In the genomic region with DNA sequence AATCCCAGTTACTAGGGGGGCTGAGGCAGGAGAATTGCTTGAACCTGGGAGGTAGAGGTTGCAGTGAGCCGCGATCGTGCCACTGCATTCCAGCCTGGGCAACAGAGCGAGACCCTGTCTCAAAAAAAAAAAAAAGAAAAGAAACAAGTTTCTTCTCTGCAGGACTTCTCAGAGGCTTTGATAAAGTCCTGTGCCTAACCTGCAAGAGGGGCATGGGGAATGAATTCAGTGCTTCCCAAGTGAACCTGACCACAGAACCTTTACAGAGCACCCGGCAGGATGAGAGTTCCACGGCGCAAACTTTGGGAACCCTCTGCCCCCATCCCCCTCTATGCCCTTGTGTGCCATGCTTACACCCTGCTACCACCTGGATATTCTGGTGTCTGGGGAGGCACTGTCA, we compare ENCODE assay signal across 27 cellular contexts.
"Had no signal": no experiment of that assay in that cellular context is flagged by ENCODE, and none has a peak within 500 bp of the region (broad histone marks: within the 10 kb centered on the region; RNA-seq: fewer than 3 reads in every experiment).

No MANE protein-coding gene starts in this region.

- H3K4me3 Mint-ChIP-seq: activated CD8-positive, alpha-beta T cell treated with anti-CD3 and anti-CD28 coated beads for 36 hours; activated naive CD8-positive, alpha-beta T cell; activated T-cell treated with anti-CD3 and anti-CD28 coated beads, Interleukin-2, amount 50 U/mL, for 4 hours; activated T-helper 17 cell treated with anti-CD3 and anti-CD28 coated beads, Interleukin-2, amount 50 U/mL, for 72 hours; effector memory CD8-positive, alpha-beta T cell; WTC11 had no signal

- ATAC-seq: activated CD8-positive, alpha-beta T cell treated with anti-CD3 and anti-CD28 coated beads for 36 hours; activated T-cell treated with anti-CD3 and anti-CD28 coated beads, Interleukin-2, amount 50 U/mL, for 4 hours; activated T-helper 17 cell treated with anti-CD3 and anti-CD28 coated beads, Interleukin-2, amount 50 U/mL, for 72 hours; body of pancreas; effector memory CD8-positive, alpha-beta T cell; foreskin keratinocyte; gastrocnemius medialis; WTC11 had no signal

- H3K9me3 Mint-ChIP-seq: activated CD8-positive, alpha-beta T cell treated with anti-CD3 and anti-CD28 coated beads for 36 hours; activated T-cell treated with anti-CD3 and anti-CD28 coated beads, Interleukin-2, amount 50 U/mL, for 4 hours; activated T-helper 17 cell treated with anti-CD3 and anti-CD28 coated beads, Interleukin-2, amount 50 U/mL, for 72 hours; effector memory CD8-positive, alpha-beta T cell; WTC11 had no signal

- H3K36me3 Mint-ChIP-seq: activated naive CD8-positive, alpha-beta T cell; WTC11 had no signal

- H3K27ac ChIP-seq: body of pancreas, esophagus muscularis mucosa, foreskin keratinocyte, gastrocnemius medialis had no signal

- H3K4me3 ChIP-seq: body of pancreas, esophagus muscularis mucosa, gastrocnemius medialis had no signal

- H3K4me1 ChIP-seq: body of pancreas, foreskin keratinocyte, gastrocnemius medialis had no signal

- FAIRE-seq: colon had no signal

- H3K4me1 Mint-ChIP-seq: WTC11 had no signal

- H3K27me3 Mint-ChIP-seq: activated naive CD8-positive, alpha-beta T cell had no signal

- H3K9me3 ChIP-seq: body of pancreas, esophagus muscularis mucosa, gastrocnemius medialis had no signal

- H3K27me3 ChIP-seq: body of pancreas, foreskin keratinocyte, gastrocnemius medialis had no signal

- H3K36me3 ChIP-seq: gastrocnemius medialis had no signal

- DNase-seq: activated CD4-positive, alpha-beta T cell treated with anti-CD3 and anti-CD28 coated beads for 48 hours; activated CD4-positive, alpha-beta T cell treated with anti-CD3 and anti-CD28 coated beads, Interleukin-2, amount 50 U/mL, for 1 hour; activated CD4-positive, alpha-beta T cell treated with anti-CD3 and anti-CD28 coated beads, Interleukin-2, amount 50 U/mL, for 48 hours; activated CD8-positive, alpha-beta memory T cell treated with anti-CD3 and anti-CD28 coated beads for 24 hours; activated CD8-positive, alpha-beta T cell treated with anti-CD3 and anti-CD28 coated beads for 36 hours; activated effector memory CD4-positive, alpha-beta T cell treated with Interleukin-2 at 50 U/mL for 16 hours; activated gamma-delta T cell treated with Interleukin-2 at 50 U/mL for 16 hours; activated naive CD4-positive, alpha-beta T cell treated with anti-CD3 and anti-CD28 coated beads, Interleukin-2, amount 50 U/mL, for 16 hours; activated naive CD4-positive, alpha-beta T cell treated with Interleukin-2 at 50 U/mL for 16 hours; activated T-cell treated with anti-CD3 and anti-CD28 coated beads, Interleukin-2, amount 50 U/mL, for 4 hours; amygdala; aorta; body of pancreas; caudate nucleus; cortex of kidney; dermis blood vessel endothelial cell; effector CD4-positive, alpha-beta T cell; effector memory CD8-positive, alpha-beta T cell; erythroblast; foreskin keratinocyte; gastrocnemius medialis; T-helper 2 cell had no signal
